In genomic region chr17:29566473-29567361, GRCh38 we compare ENCODE assay signal across 7 cellular contexts. TPM values are rescaled to one million over a fixed set of nuclear protein-coding genes. Genes with fewer than 3 reads are reported as not detected.
DNase-seq lines count a peak whose midpoint lies in the region; ATAC-seq and TF ChIP-seq lines count a peak whose summit lies in the region.

A gene with protein sequence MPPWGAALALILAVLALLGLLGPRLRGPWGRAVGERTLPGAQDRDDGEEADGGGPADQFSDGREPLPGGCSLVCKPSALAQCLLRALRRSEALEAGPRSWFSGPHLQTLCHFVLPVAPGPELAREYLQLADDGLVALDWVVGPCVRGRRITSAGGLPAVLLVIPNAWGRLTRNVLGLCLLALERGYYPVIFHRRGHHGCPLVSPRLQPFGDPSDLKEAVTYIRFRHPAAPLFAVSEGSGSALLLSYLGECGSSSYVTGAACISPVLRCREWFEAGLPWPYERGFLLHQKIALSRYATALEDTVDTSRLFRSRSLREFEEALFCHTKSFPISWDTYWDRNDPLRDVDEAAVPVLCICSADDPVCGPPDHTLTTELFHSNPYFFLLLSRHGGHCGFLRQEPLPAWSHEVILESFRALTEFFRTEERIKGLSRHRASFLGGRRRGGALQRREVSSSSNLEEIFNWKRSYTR (minus strand): TSS chr17:29567037. CDS start chr17:29566966, 71 bp downstream.

- peak within 1 kb of the TSS; percentile 88 to 99 (median 96) for H3K4me3 Mint-ChIP-seq in naive thymus-derived CD4-positive, alpha-beta T cell
- peak within 1 kb of the TSS; percentile 98 for H3K4me3 Mint-ChIP-seq in type B pancreatic cell

- ATAC-seq in HG03432 (IDR thresholded peaks at IDR 0.05; ENCODE audit: unreplicated experiment) = peak; percentile 25
- peak; percentile 37 for ATAC-seq in naive thymus-derived CD4-positive, alpha-beta T cell

- intact Hi-C loops in naive thymus-derived CD4-positive, alpha-beta T cell (cut with micrococcal nuclease) = loop anchor here (1.0 to 10.0 kb wide), 8 partner anchors 30 to 919 kb away; partner anchors contain the start of genes NUFIP2 (in 2 of the 2), PHF12 (in 2 of the 2), BLTP2 (in 1 of the 2) and SSH2 (in 1 of the 2)

- TF ChIP-seq CTCF in GM12872 (IDR thresholded peaks at IDR 0.05; ENCODE audit: insufficient read depth, low read depth, low read length) = peak; percentile 3; the same call in 1 of the 3 replicates
- no peak for TF ChIP-seq CTCF in fibroblast of mammary gland (conservative IDR thresholded peaks at IDR 0.05; ENCODE audit: control insufficient read depth, insufficient read depth, low read depth, low read length)
- no peak for TF ChIP-seq CTCF in type B pancreatic cell (conservative IDR thresholded peaks at IDR 0.05)

- H3K27me3 ChIP-seq in naive thymus-derived CD4-positive, alpha-beta T cell (ENCODE audit: control insufficient read depth in 2 of 2, insufficient read depth in 2 of 2, low read length in 2 of 2) = no peaks in the 10 kb centered on the region

- peak; percentile 60 for DNase-seq in OCI-M1 (lab: John Stamatoyannopoulos, UW)
- peak; percentile 46 for DNase-seq in activated T-helper 1 cell treated with Interleukin-2 at 50 U/mL for 16 hours (ENCODE audit: low read depth)
- DNase-seq in fibroblast of mammary gland (ENCODE audit: low read depth) = peak; percentile 67
- DNase-seq in naive thymus-derived CD4-positive, alpha-beta T cell = peak in 8 of 9 donors; percentile 37 to 82 (median 54)
- peak; percentile 75 for DNase-seq in type B pancreatic cell (ENCODE audit: extremely low spot score, unreplicated experiment)

- H3K4me1 Mint-ChIP-seq in naive thymus-derived CD4-positive, alpha-beta T cell = peaks cover 16 to 49% (median 36%) of the 10 kb centered on the region in 7 donors
- H3K4me1 Mint-ChIP-seq in type B pancreatic cell (ENCODE audit: unreplicated experiment) = peaks cover 11% of the 10 kb centered on the region

- no peaks in the 10 kb centered on the region for H3K27me3 Mint-ChIP-seq in naive thymus-derived CD4-positive, alpha-beta T cell
- peaks cover 35% of the 10 kb centered on the region for H3K27me3 Mint-ChIP-seq in type B pancreatic cell

- H3K27ac ChIP-seq in naive thymus-derived CD4-positive, alpha-beta T cell (ENCODE audit: low read depth, low read length) = peak within 1 kb of the TSS; percentile 78

- peak within 1 kb of the TSS; percentile 13 to 97 (median 89) for H3K27ac Mint-ChIP-seq in naive thymus-derived CD4-positive, alpha-beta T cell
- H3K27ac Mint-ChIP-seq in type B pancreatic cell = peak within 1 kb of the TSS; percentile 87

- H3K9me3 Mint-ChIP-seq in naive thymus-derived CD4-positive, alpha-beta T cell = peaks cover 0 to 3% (median 0%) of the 10 kb centered on the region in 11 donors
- no peaks in the 10 kb centered on the region for H3K9me3 Mint-ChIP-seq in type B pancreatic cell

- no peaks in the 10 kb centered on the region for H3K9me3 ChIP-seq in naive thymus-derived CD4-positive, alpha-beta T cell (ENCODE audit: control insufficient read depth in 2 of 3, low read length in 3 of 3)

- POLR2A ChIA-PET in naive thymus-derived CD4-positive, alpha-beta T cell (lab: Charles Lee) = interaction anchor here (0.5 to 6.0 kb wide), 7 partner anchors 11 to 551 kb away, joined by 3 to 59 read pairs (median 4); partner anchors contain the start of genes SSH2 and TAOK1

- H3K4me3 ChIP-seq in fibroblast of mammary gland (ENCODE audit: control insufficient read depth, low read depth, low read length) = peak within 1 kb of the TSS; percentile 68
- peak within 1 kb of the TSS; percentile 89 for H3K4me3 ChIP-seq in naive thymus-derived CD4-positive, alpha-beta T cell (ENCODE audit: low read length)

- peaks cover 0 to 17% (median 0%) of the 10 kb centered on the region in 5 donors for H3K36me3 Mint-ChIP-seq in naive thymus-derived CD4-positive, alpha-beta T cell
- peaks cover 9% of the 10 kb centered on the region for H3K36me3 Mint-ChIP-seq in type B pancreatic cell

- peaks cover 12 to 30% of the 10 kb centered on the region in 2 donors for H3K4me1 ChIP-seq in naive thymus-derived CD4-positive, alpha-beta T cell (ENCODE audit: control insufficient read depth in 2 of 2, insufficient read depth in 2 of 2, low read length in 2 of 2)

- H3K36me3 ChIP-seq in naive thymus-derived CD4-positive, alpha-beta T cell (ENCODE audit: control insufficient read depth in 2 of 3, insufficient read depth in 3 of 3, low read length in 3 of 3) = peaks cover 0 to 4% (median 0%) of the 10 kb centered on the region in 3 experiments

- CTCF ChIA-PET in naive thymus-derived CD4-positive, alpha-beta T cell (lab: Charles Lee) = interaction anchor here (0.8 to 1.3 kb wide), 4 partner anchors 25 to 418 kb away, joined by 3 to 9 read pairs (median 3); no protein-coding TSS in a partner anchor

RNA-seq across cellular contexts. Expression of the gene that starts here (rescaled TPM):
- total RNA-seq in naive thymus-derived CD4-positive, alpha-beta T cell = 10 to 100 TPM in 2 of 5 experiments, 1 to 10 TPM in 3; 8.6 to 17.6 (median 10.0) TPM
- polyA plus RNA-seq in naive thymus-derived CD4-positive, alpha-beta T cell = 1 to 10 TPM; 3.1 to 5.3 TPM
- 11.6 and 12.2 TPM in 2 replicates for total RNA-seq in type B pancreatic cell (ENCODE audit: low replicate concordance)

Comparison
In these comparisons a context has a peak if more than half of its experiments do, and no peak if none do; other contexts are left out.
1. Peak in every context shown above with its lines: DNase-seq, ATAC-seq, H3K4me3 ChIP-seq and H3K27ac ChIP-seq.